In the genomic region with DNA sequence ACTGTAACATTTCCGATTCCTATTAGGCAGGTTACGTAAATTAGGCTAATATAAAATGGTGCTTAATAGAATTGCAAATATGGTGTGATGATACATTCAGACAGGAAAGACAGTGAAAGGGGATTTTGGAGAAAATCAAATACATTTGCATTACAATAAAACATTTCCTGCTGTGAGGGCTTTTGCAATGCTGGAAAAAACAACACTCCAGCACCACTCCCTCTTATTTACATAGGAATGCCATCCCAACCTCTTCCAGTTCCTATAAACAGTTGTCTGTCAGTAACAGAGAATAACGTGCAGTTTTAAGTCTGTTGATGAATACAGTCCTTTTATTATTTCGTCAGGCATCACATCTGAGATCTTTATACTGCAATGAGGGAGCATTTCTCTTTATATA, we compare ENCODE assay signal across 14 cellular contexts.
DNase-seq lines count a peak whose midpoint lies in the region; FAIRE-seq and TF ChIP-seq lines count a peak whose summit lies in the region.
"Had no signal": no experiment of that assay in that cellular context is flagged by ENCODE, and none has a peak within 500 bp of the region (broad histone marks: within the 10 kb centered on the region; RNA-seq: fewer than 3 reads in every experiment).

No MANE protein-coding gene starts in this region.

- no CpG with 5 or more reads among the region's 4 CpGs for WGBS in iPS DF 6.9 (ENCODE audit: insufficient coverage, insufficient read length)

- no peak for FAIRE-seq in kidney (lab: Jason Lieb, UNC)
- FAIRE-seq in H54 (lab: Jason Lieb, UNC), result no peak

- H3K9me3 ChIP-seq in iPS DF 6.9 (ENCODE audit: control insufficient read depth, insufficient read depth, low read length), result no peaks in the 10 kb centered on the region
- no peaks in the 10 kb centered on the region for H3K9me3 ChIP-seq in kidney (ENCODE audit: control insufficient read depth in 1 of 2, low read length in 2 of 2)
- H3K9me3 ChIP-seq: heart left ventricle, right lobe of liver had no signal

- TF ChIP-seq POLR2A in H54 (IDR thresholded peaks at IDR 0.05; ENCODE audit: low read depth, low read length), result no peak

- no peak overlapping the region for H3K9ac ChIP-seq in kidney (ENCODE audit: low read length in 2 of 2)

- no peak overlapping the region for H3K4me3 ChIP-seq in iPS DF 6.9 (ENCODE audit: low read length)
- H3K4me3 ChIP-seq in kidney (ENCODE audit: low read length in 2 of 2), result no peak overlapping the region
- H3K4me3 ChIP-seq: heart left ventricle, right lobe of liver had no signal

- no peaks in the 10 kb centered on the region for H3K27me3 ChIP-seq in iPS DF 6.9 (ENCODE audit: control insufficient read depth, insufficient read depth, low read length)
- H3K27me3 ChIP-seq: right lobe of liver had no signal

- no peaks in the 10 kb centered on the region for H3K36me3 ChIP-seq in iPS DF 6.9 (ENCODE audit: control insufficient read depth, insufficient read depth, low read length)
- H3K36me3 ChIP-seq in kidney (ENCODE audit: control insufficient read depth in 1 of 2, insufficient read depth in 2 of 2, low read length in 2 of 2), result no peaks in the 10 kb centered on the region
- H3K36me3 ChIP-seq: heart left ventricle, right lobe of liver had no signal

- intact Hi-C loops in kidney (cut with DNase I), result no loop called here

- DNase-seq in COR-L47 (lab: John Stamatoyannopoulos, UW) (peak; percentile 63), NCI-H1048 (lab: John Stamatoyannopoulos, UW) (peak; percentile 71), SK-MEL-5 (ENCODE audit: low read depth, low spot score) (peak; percentile 70), iPS DF 6.9 (ENCODE audit: low read depth, low spot score) (peak; percentile 81), kidney (no peak), H54 (ENCODE audit: insufficient read length, low spot score) (no peak), cerebellar cortex (ENCODE audit: low spot score) (no peak), DMS 273 (lab: John Stamatoyannopoulos, UW; ENCODE audit: unreplicated experiment) (no peak)
- DNase-seq: activated CD8-positive, alpha-beta T cell treated with anti-CD3 and anti-CD28 coated beads, Interleukin-2, amount 10 ng/mL, durations not matched to agents 7 days and 5 days; activated naive CD4-positive, alpha-beta T cell treated with anti-CD3 and anti-CD28 coated beads, Interleukin-2, amount 50 U/mL, for 16 hours; effector memory CD4-positive, alpha-beta T cell; heart left ventricle; right lobe of liver; trophoblast cell had no signal

- H3K4me1 ChIP-seq in iPS DF 6.9 (ENCODE audit: control insufficient read depth, insufficient read depth, low read length), result peaks cover 3% of the 10 kb centered on the region; the same call in 1 of the 2 replicates
- no peaks in the 10 kb centered on the region for H3K4me1 ChIP-seq in kidney (ENCODE audit: control insufficient read depth in 1 of 2, insufficient read depth in 1 of 2, low read depth in 1 of 2, low read length in 2 of 2)
- H3K4me1 ChIP-seq: heart left ventricle, right lobe of liver had no signal

- in situ Hi-C loops in SK-MEL-5 (cut with HindIII; ENCODE audit: low pct_unique_long_range_greater_than_20kb, low sequenced_read_pairs), result no loop called here

- TF ChIP-seq CTCF in kidney (IDR thresholded peaks at IDR 0.05; ENCODE audit: borderline replicate concordance, extremely low read depth, insufficient read depth), result no peak

- H3K27ac ChIP-seq in iPS DF 6.9 (ENCODE audit: low read length), result no peak overlapping the region
- no peak overlapping the region for H3K27ac ChIP-seq in kidney (ENCODE audit: low read depth in 2 of 2, low read length in 2 of 2)
- H3K27ac ChIP-seq: heart left ventricle, right lobe of liver had no signal

Comparison
In these comparisons a context has a peak if more than half of its experiments do, and no peak if none do; other contexts are left out.
1. DNase-seq: peak in COR-L47 (single experiment), NCI-H1048 (single experiment), SK-MEL-5 (single experiment) and iPS DF 6.9 (single experiment); none in kidney (single experiment), H54 (single experiment), cerebellar cortex (single experiment) and DMS 273 (single experiment).